Comparison of ENCODE assay signal across 1 cellular context in genomic region chr5:60206234-60206633, GRCh38.
TF ChIP-seq lines count a peak whose summit lies in the region.

No MANE protein-coding gene starts in this region.

TF ChIP-seq in HepG2, 621 proteins besides CTCF, POLR2A, EP300 and RAD21 (continued from another document):
- TF ChIP-seq ZNF674 (CRISPR knock-in tag; IDR thresholded peaks at IDR 0.05; ENCODE audit: low read depth) (no peak), HMGXB3 (CRISPR knock-in tag; IDR thresholded peaks at IDR 0.05; ENCODE audit: borderline replicate concordance) (no peak), ZNF331 (CRISPR knock-in tag; IDR thresholded peaks at IDR 0.05) (no peak)
TF ChIP-seq in HepG2: peak in this region for 29.
